In genomic region chr3:188152660-188153497, GRCh38 we compare ENCODE assay signal across 8 cellular contexts. TPM values are rescaled to one million over a fixed set of nuclear protein-coding genes. Genes with fewer than 3 reads are reported as not detected.
DNase-seq lines count a peak whose midpoint lies in the region; ATAC-seq and FAIRE-seq lines count a peak whose summit lies in the region.

No MANE protein-coding gene starts in this region.

- H3K4me3 ChIP-seq in SK-N-MC: peak overlapping the region; percentile 92
- peak overlapping the region; percentile 65 for H3K4me3 ChIP-seq in endocrine pancreas (ENCODE audit: control insufficient read depth, insufficient read depth, low read length)
- H3K4me3 ChIP-seq in mesodermal cell (ENCODE audit: extremely low read depth, insufficient read depth, low read length, poor library complexity, severe bottlenecking): peak overlapping the region; percentile 82

- H3K9ac ChIP-seq in SK-N-MC (ENCODE audit: insufficient read length): peak overlapping the region; percentile 86
- peak overlapping the region; percentile 95 for H3K9ac ChIP-seq in endocrine pancreas (ENCODE audit: control insufficient read depth, insufficient read depth, low read length)

- H3K36me3 ChIP-seq in SK-N-MC (ENCODE audit: insufficient read depth, low read length) (no peaks in the 10 kb centered on the region), endocrine pancreas (ENCODE audit: control insufficient read depth, insufficient read depth, low read length) (no peaks in the 10 kb centered on the region), mesodermal cell (ENCODE audit: control insufficient read depth, insufficient read depth, low read length) (no peaks in the 10 kb centered on the region)

- H3K27me3 ChIP-seq in endocrine pancreas (ENCODE audit: control insufficient read depth, insufficient read depth, low read length): no peaks in the 10 kb centered on the region

- peak; percentile 56 for DNase-seq in A172 (ENCODE audit: low spot score)
- peak; percentile 52 for DNase-seq in H4 (ENCODE audit: low spot score)
- DNase-seq in SK-N-MC (ENCODE audit: low read depth, low spot score): peak; percentile 68
- peak; percentile 42 for DNase-seq in urothelium cell line (ENCODE audit: low spot score)
- no peak for DNase-seq in stimulated activated CD4-positive, alpha-beta T cell treated with anti-CD3 and anti-CD28 coated beads, Interleukin-2, amount 100 ng/mL, for 48 hours

- WGBS in mesodermal cell (ENCODE audit: insufficient coverage in 2 of 2), 2 experiments: 10 to 12% methylated on average over 24 to 25 of the region's 27 CpGs

- H3K4me1 ChIP-seq in endocrine pancreas (ENCODE audit: control insufficient read depth, insufficient read depth, low read length): no peaks in the 10 kb centered on the region
- peaks cover 25% of the 10 kb centered on the region for H3K4me1 ChIP-seq in mesodermal cell (ENCODE audit: control insufficient read depth, insufficient read depth, low read length, poor library complexity, severe bottlenecking)

- H3K9me3 ChIP-seq in SK-N-MC (ENCODE audit: low read depth, low read length): no peaks in the 10 kb centered on the region
- no peaks in the 10 kb centered on the region for H3K9me3 ChIP-seq in endocrine pancreas (ENCODE audit: control insufficient read depth, low read length)
- no peaks in the 10 kb centered on the region for H3K9me3 ChIP-seq in mesodermal cell (ENCODE audit: control insufficient read depth, low read length)

- FAIRE-seq in urothelium cell line (lab: Jason Lieb, UNC): no peak

- no peak for ATAC-seq in GM19035 (IDR thresholded peaks at IDR 0.05; ENCODE audit: unreplicated experiment)

- H3K27ac ChIP-seq in SK-N-MC (peak overlapping the region; percentile 72), mesodermal cell (ENCODE audit: low read depth, low read length, severe bottlenecking) (peak overlapping the region; percentile 98)

RNA-seq across cellular contexts. Expression of gene LPP, which starts 1.1 kb away (rescaled TPM):
- 16.4 and 31.2 TPM in 2 replicates for total RNA-seq in A172 (2014; rRNA removed; shearing (Covaris generic))
- total RNA-seq in H4 (2014; rRNA removed; shearing (Covaris generic)): 13.5 and 28.3 TPM in 2 replicates
- polyA plus RNA-seq in mesodermal cell (2013, experiment 1 of 2): 33.5 TPM
- polyA plus RNA-seq in mesodermal cell (2013, experiment 2 of 2): 23.0 TPM

Comparison
In these comparisons a context has a peak if more than half of its experiments do, and no peak if none do; other contexts are left out.
1. DNase-seq: peak in A172 (single experiment), H4 (single experiment), SK-N-MC (single experiment) and urothelium cell line (single experiment); none in stimulated activated CD4-positive, alpha-beta T cell treated with anti-CD3 and anti-CD28 coated beads, Interleukin-2, amount 100 ng/mL, for 48 hours (0 of 2).
2. Peak in every context shown above with its lines, with median percentiles within 50 percentile points of each other: H3K4me3 ChIP-seq.